Comparison of ENCODE assay signal across 11 cellular contexts in the genomic region with DNA sequence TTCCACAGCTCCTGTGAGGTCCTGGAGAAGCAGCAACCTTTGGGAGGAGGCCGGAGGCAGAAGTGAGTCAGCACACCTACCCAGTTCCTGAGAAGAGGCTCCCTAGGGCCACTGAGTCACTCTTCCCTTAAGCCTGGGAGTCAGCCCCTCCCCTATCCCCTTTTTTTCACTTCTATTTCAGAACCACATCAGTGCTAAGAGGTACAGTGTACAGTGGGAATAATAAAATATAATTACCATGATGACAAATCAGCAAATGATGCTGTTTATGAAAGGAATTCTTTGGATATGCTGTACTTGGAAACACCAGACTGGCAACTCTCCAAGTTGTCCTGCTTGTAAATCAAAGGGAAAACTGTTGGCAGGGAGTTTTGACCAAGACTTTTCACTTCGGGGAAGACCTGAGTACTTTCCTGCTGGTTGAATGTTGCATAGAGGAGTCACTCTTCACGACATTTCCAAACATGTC. TPM values are rescaled to one million over a fixed set of nuclear protein-coding genes. Genes with fewer than 3 reads are reported as not detected.
DNase-seq lines count a peak whose midpoint lies in the region; ATAC-seq and TF ChIP-seq lines count a peak whose summit lies in the region.
"Had no signal": no experiment of that assay in that cellular context is flagged by ENCODE, and none has a peak within 500 bp of the region (broad histone marks: within the 10 kb centered on the region; RNA-seq: fewer than 3 reads in every experiment).

No MANE protein-coding gene starts in this region.

- H3K79me2 ChIP-seq in HCT116 (ENCODE audit: insufficient read depth, low read length) = no peaks in the 10 kb centered on the region

- H3K27me3 ChIP-seq in HCT116 (ENCODE audit: insufficient read depth, low read length) = no peaks in the 10 kb centered on the region

- H3K4me2 ChIP-seq in HCT116 (ENCODE audit: low read length) = peak overlapping the region; percentile 70

- intact Hi-C loops in HCT116 (cut with micrococcal nuclease) = loop anchor here (1.0 to 10.0 kb wide), 3 partner anchors 149 to 407 kb away; no protein-coding TSS in a partner anchor
- intact Hi-C loops in activated CD4-positive, alpha-beta T cell treated with anti-CD3 and anti-CD28 coated beads, Interleukin-2, amount 10 ng/mL, durations not matched to agents 24 days and 14 days (cut with micrococcal nuclease) = loop anchor here (10.0 kb wide), 2 partner anchors 127 to 217 kb away; no protein-coding TSS in a partner anchor

- peaks cover 13% of the 10 kb centered on the region for H3K4me1 Mint-ChIP-seq in activated T-cell treated with anti-CD3 and anti-CD28 coated beads, Interleukin-2, amount 50 U/mL, for 4 hours (ENCODE audit: low read depth)
- H3K4me1 Mint-ChIP-seq in activated CD4-positive, alpha-beta T cell treated with anti-CD3 and anti-CD28 coated beads, Interleukin-2, amount 10 ng/mL, durations not matched to agents 24 days and 14 days = peaks cover 16% of the 10 kb centered on the region

- no peaks in the 10 kb centered on the region for H4K20me1 ChIP-seq in HCT116 (ENCODE audit: insufficient read depth)

- H3K36me3 Mint-ChIP-seq in activated T-cell treated with anti-CD3 and anti-CD28 coated beads, Interleukin-2, amount 50 U/mL, for 4 hours (ENCODE audit: insufficient read depth) = no peaks in the 10 kb centered on the region
- H3K36me3 Mint-ChIP-seq in activated CD4-positive, alpha-beta T cell treated with anti-CD3 and anti-CD28 coated beads, Interleukin-2, amount 10 ng/mL, durations not matched to agents 24 days and 14 days (ENCODE audit: low read depth) = no peaks in the 10 kb centered on the region

- H2AFZ ChIP-seq in HCT116 (ENCODE audit: low read depth, low read length, poor library complexity, severe bottlenecking) = no peak overlapping the region

- peaks cover 49 to 70% of the 10 kb centered on the region in 2 experiments for H3K4me1 ChIP-seq in HCT116 (ENCODE audit: control insufficient read depth in 1 of 2, insufficient read depth in 2 of 2, low read length in 2 of 2)

- H3K27ac ChIP-seq in HCT116 (ENCODE audit: low read depth, low read length) = peak overlapping the region; percentile 99
- H3K27ac ChIP-seq: HL-60 had no signal

- H3K4me3 ChIP-seq in HCT116 (replicated peaks in 1 of 2; ENCODE audit: low read depth in 1 of 2, low read length in 2 of 2) = peak overlapping the region in 1 of 2 experiments; percentile 34; a peak in 2 of 4 replicates

- no peak overlapping the region for H3K27ac Mint-ChIP-seq in activated CD4-positive, alpha-beta T cell treated with anti-CD3 and anti-CD28 coated beads, Interleukin-2, amount 10 ng/mL, durations not matched to agents 24 days and 14 days
- H3K27ac Mint-ChIP-seq: endodermal cell had no signal

- no peaks in the 10 kb centered on the region for H3K9me3 Mint-ChIP-seq in activated T-cell treated with anti-CD3 and anti-CD28 coated beads, Interleukin-2, amount 50 U/mL, for 4 hours
- no peaks in the 10 kb centered on the region for H3K9me3 Mint-ChIP-seq in activated CD4-positive, alpha-beta T cell treated with anti-CD3 and anti-CD28 coated beads, Interleukin-2, amount 10 ng/mL, durations not matched to agents 24 days and 14 days
- H3K9me3 Mint-ChIP-seq: endodermal cell had no signal

- H3K9me3 ChIP-seq in HCT116 (ENCODE audit: control insufficient read depth in 1 of 2, insufficient read depth in 1 of 2, low read depth in 1 of 2, low read length in 2 of 2) = no peaks in the 10 kb centered on the region

- no peaks in the 10 kb centered on the region for H3K36me3 ChIP-seq in HCT116 (ENCODE audit: control insufficient read depth in 1 of 2, insufficient read depth in 2 of 2, low read length in 2 of 2)

- TF ChIP-seq POLR2A in HCT116 (IDR thresholded peaks at IDR 0.05; ENCODE audit: borderline replicate concordance, extremely low read depth, insufficient read depth, insufficient read length) = no peak

- H3K9me2 ChIP-seq in HCT116 (ENCODE audit: insufficient read depth) = no peaks in the 10 kb centered on the region

- DNase-seq in AG08396 (ENCODE audit: low spot score) = peak; percentile 66
- DNase-seq in HCT116 (ENCODE audit: low read depth, low spot score) = peak; percentile 100
- no peak for DNase-seq in activated T-cell treated with anti-CD3 and anti-CD28 coated beads, Interleukin-2, amount 50 U/mL, for 4 hours
- DNase-seq in kidney glomerular epithelial cell (lab: John Stamatoyannopoulos, UW) = peak; percentile 96
- no peak for DNase-seq in GM10248 (ENCODE audit: extremely low spot score)
- DNase-seq in activated CD4-positive, alpha-beta T cell treated with anti-CD3 and anti-CD28 coated beads, Interleukin-2, amount 10 ng/mL, durations not matched to agents 24 days and 14 days = no peak
- no peak for DNase-seq in putamen (ENCODE audit: low spot score)
- DNase-seq: endodermal cell had no signal

- RAD21 ChIA-PET in HCT116 (lab: Charles Lee; ENCODE audit: low non-redundant PET in 1 of 2, low total read pairs in 2 of 2, uncharacterized antibody in 2 of 2, unreplicated experiment in 2 of 2) = interaction anchor here in 1 of 2 experiments (0.8 kb wide), 1 partner anchor 1026 kb away, joined by 3 read pairs; no protein-coding TSS in a partner anchor

- peak; percentile 30 for TF ChIP-seq RAD21 in HCT116 (IDR thresholded peaks at IDR 0.05; ENCODE audit: low read depth)

- POLR2A ChIA-PET in HCT116 (lab: Charles Lee) = interaction anchor here (0.9 to 2.9 kb wide), 4 partner anchors 11 to 1034 kb away, joined by 3 to 11 read pairs (median 4); no protein-coding TSS in a partner anchor
- POLR2A ChIA-PET in GM10248 (lab: Yijun Ruan, JAX) = no interaction called here

- CTCF ChIA-PET in HCT116 (lab: Charles Lee) (interaction anchor here (1.1 to 2.9 kb wide), 5 partner anchors 10 to 1042 kb away, joined by 3 to 17 read pairs (median 4); no protein-coding TSS in a partner anchor), GM10248 (lab: Yijun Ruan, JAX) (interaction anchor here (0.8 to 8.1 kb wide), 8 partner anchors 8 to 1025 kb away, joined by 3 to 76 read pairs (median 17); a partner anchor contains a TSS)

- H3K9ac ChIP-seq in HCT116 (ENCODE audit: low read length) = peak overlapping the region; percentile 64

- TF ChIP-seq CTCF in HCT116 (IDR thresholded peaks at IDR 0.05 in 2 of 3, conservative IDR thresholded peaks at IDR 0.05 in 1 of 3; ENCODE audit: borderline replicate concordance in 1 of 3, insufficient read depth in 1 of 3, low read depth in 2 of 3, low read length in 2 of 3) (no peak), GM10248 (IDR thresholded peaks at IDR 0.05; ENCODE audit: control extremely low read depth, extremely low read depth, low read depth, missing control alignments) (no peak)

- H3K27me3 Mint-ChIP-seq in activated T-cell treated with anti-CD3 and anti-CD28 coated beads, Interleukin-2, amount 50 U/mL, for 4 hours (ENCODE audit: low read depth) = no peaks in the 10 kb centered on the region
- H3K27me3 Mint-ChIP-seq in activated CD4-positive, alpha-beta T cell treated with anti-CD3 and anti-CD28 coated beads, Interleukin-2, amount 10 ng/mL, durations not matched to agents 24 days and 14 days = no peaks in the 10 kb centered on the region

- ATAC-seq in HCT116 (peak; percentile 87), GM21447 (IDR thresholded peaks at IDR 0.05; ENCODE audit: unreplicated experiment) (no peak)
- peak; percentile 50 to 66 for ATAC-seq in activated T-cell treated with anti-CD3 and anti-CD28 coated beads, Interleukin-2, amount 50 U/mL, for 4 hours

- no TSS peak for BruUV-seq in HCT116 (replicated peaks; lab: Mats Ljungman, UMichigan)

- H3K4me3 Mint-ChIP-seq in activated T-cell treated with anti-CD3 and anti-CD28 coated beads, Interleukin-2, amount 50 U/mL, for 4 hours = no peak overlapping the region
- no peak overlapping the region for H3K4me3 Mint-ChIP-seq in activated CD4-positive, alpha-beta T cell treated with anti-CD3 and anti-CD28 coated beads, Interleukin-2, amount 10 ng/mL, durations not matched to agents 24 days and 14 days
- H3K4me3 Mint-ChIP-seq: endodermal cell had no signal

TF ChIP-seq in HCT116, 20 proteins besides CTCF, POLR2A, EP300 and RAD21 (continues in another document):
- peak; percentile 76 for TF ChIP-seq EGR1 (IDR thresholded peaks at IDR 0.05; ENCODE audit: low read depth)
- no peak for TF ChIP-seq EZH2 (IDR thresholded peaks at IDR 0.05)
- TF ChIP-seq CEBPB (IDR thresholded peaks at IDR 0.05; ENCODE audit: low read depth) = peak; percentile 87
- TF ChIP-seq CBX3 (IDR thresholded peaks at IDR 0.05; ENCODE audit: low read depth) = no peak; the same call in 1 of the 2 replicates
- TF ChIP-seq ZFX (IDR thresholded peaks at IDR 0.05) = no peak
- TF ChIP-seq EZH2phosphoT487 (IDR thresholded peaks at IDR 0.05; ENCODE audit: borderline replicate concordance) = no peak

RNA-seq across cellular contexts. Expression of a gene that starts 7.8 kb away (rescaled TPM):
- not detected for total RNA-seq in HCT116 (2021; ENCODE audit: unreplicated experiment)
- polyA plus RNA-seq in HCT116 (2012) = not detected in 2 replicates
- not detected for total RNA-seq in activated T-cell treated with anti-CD3 and anti-CD28 coated beads, Interleukin-2, amount 50 U/mL, for 4 hours
- not detected in 2 replicates for total RNA-seq in activated CD4-positive, alpha-beta T cell treated with anti-CD3 and anti-CD28 coated beads, Interleukin-2, amount 10 ng/mL, durations not matched to agents 24 days and 14 days
- total RNA-seq: endodermal cell; T-helper 2 cell treated with Interferon-gamma antibody and Interleukin-4, amounts not matched to agents 100 ng/mL and 5 ng/mL, for 36 hours had no signal

RNA-seq across cellular contexts. Expression of a gene that starts 36.5 kb away (rescaled TPM):
- 9.9 TPM for total RNA-seq in HCT116 (2021; ENCODE audit: unreplicated experiment)
- polyA plus RNA-seq in HCT116 (2012) = 3.4 and 4.8 TPM in 2 replicates
- 1 to 10 TPM; 6.6 to 8.4 (median 6.7) TPM for total RNA-seq in activated T-cell treated with anti-CD3 and anti-CD28 coated beads, Interleukin-2, amount 50 U/mL, for 4 hours
- 4.9 and 5.8 TPM in 2 replicates for total RNA-seq in activated CD4-positive, alpha-beta T cell treated with anti-CD3 and anti-CD28 coated beads, Interleukin-2, amount 10 ng/mL, durations not matched to agents 24 days and 14 days

Comparison
In these comparisons a context has a peak if more than half of its experiments do, and no peak if none do; other contexts are left out.
1. DNase-seq: peak in AG08396 (single experiment), HCT116 (single experiment) and kidney glomerular epithelial cell (single experiment); none in activated T-cell treated with anti-CD3 and anti-CD28 coated beads, Interleukin-2, amount 50 U/mL, for 4 hours (single experiment), GM10248 (single experiment), activated CD4-positive, alpha-beta T cell treated with anti-CD3 and anti-CD28 coated beads, Interleukin-2, amount 10 ng/mL, durations not matched to agents 24 days and 14 days (single experiment) and putamen (single experiment).